22 cellular contexts compared by ENCODE assay signal in genomic region chr14:81352413-81352812, GRCh38. TPM values are rescaled to one million over a fixed set of nuclear protein-coding genes. Genes with fewer than 3 reads are reported as not detected.
"Had no signal": no experiment of that assay in that cellular context is flagged by ENCODE, and none has a peak within 500 bp of the region (broad histone marks: within the 10 kb centered on the region; RNA-seq: fewer than 3 reads in every experiment).

No MANE protein-coding gene starts in this region.

- H3K9me3 Mint-ChIP-seq: natural killer cell treated with Interleukin-12 subunit alpha and Interleukin-12 subunit beta and Interleukin-15 and Interleukin-18, amount 100 ng/mL, for 72 hours; stimulated activated effector memory CD8-positive, alpha-beta T cell treated with anti-CD3 and anti-CD28 coated beads, Interleukin-12 subunit alpha, Interleukin-12 subunit beta, amount 100 ng/mL, for 72 hours had no signal

- H3K36me3 Mint-ChIP-seq: stimulated activated effector memory CD8-positive, alpha-beta T cell treated with anti-CD3 and anti-CD28 coated beads, Interleukin-12 subunit alpha, Interleukin-12 subunit beta, amount 100 ng/mL, for 72 hours; stimulated activated naive B cell treated with anti-CD40 and anti-IgM and Interleukin-4, amounts not matched to agents 10 μg/mL and 1 μg/mL and 100 μg/mL, for 72 hours had no signal

- H3K4me1 Mint-ChIP-seq: nephron progenitor cell; neural crest cell; stimulated activated effector memory CD8-positive, alpha-beta T cell treated with anti-CD3 and anti-CD28 coated beads, Interleukin-12 subunit alpha, Interleukin-12 subunit beta, amount 100 ng/mL, for 72 hours had no signal

- H3K27ac Mint-ChIP-seq: natural killer cell treated with Interleukin-12 subunit alpha and Interleukin-12 subunit beta and Interleukin-15 and Interleukin-18, amount 100 ng/mL, for 72 hours; nephron progenitor cell; stimulated activated effector memory CD8-positive, alpha-beta T cell treated with anti-CD3 and anti-CD28 coated beads, Interleukin-12 subunit alpha, Interleukin-12 subunit beta, amount 100 ng/mL, for 72 hours; stimulated activated naive B cell treated with anti-CD40 and anti-IgM and Interleukin-4, amounts not matched to agents 10 μg/mL and 1 μg/mL and 100 μg/mL, for 72 hours; stimulated activated naive CD8-positive, alpha-beta T cell treated with anti-CD3 and anti-CD28 coated beads, Interleukin-15, Interleukin-2, amounts not matched to agents 100 ng/mL and 50 ng/mL, for 24 hours had no signal

- H3K4me3 Mint-ChIP-seq: natural killer cell treated with Interleukin-12 subunit alpha and Interleukin-12 subunit beta and Interleukin-15 and Interleukin-18, amount 100 ng/mL, for 72 hours; nephron progenitor cell; neural crest cell; stimulated activated effector memory CD8-positive, alpha-beta T cell treated with anti-CD3 and anti-CD28 coated beads, Interleukin-12 subunit alpha, Interleukin-12 subunit beta, amount 100 ng/mL, for 72 hours; stimulated activated naive B cell treated with anti-CD40 and anti-IgM and Interleukin-4, amounts not matched to agents 10 μg/mL and 1 μg/mL and 100 μg/mL, for 72 hours; stimulated activated naive CD8-positive, alpha-beta T cell treated with anti-CD3 and anti-CD28 coated beads, Interleukin-15, Interleukin-2, amounts not matched to agents 100 ng/mL and 50 ng/mL, for 24 hours had no signal

- H3K27me3 Mint-ChIP-seq: stimulated activated naive CD8-positive, alpha-beta T cell treated with anti-CD3 and anti-CD28 coated beads, Interleukin-15, Interleukin-2, amounts not matched to agents 100 ng/mL and 50 ng/mL, for 24 hours had no signal

- DNase-seq: nephron progenitor cell; nucleus accumbens; pancreas; right cardiac atrium; right lobe of liver; sigmoid colon; small intestine; stimulated activated CD4-positive, alpha-beta T cell treated with anti-CD3 and anti-CD28 coated beads, Interleukin-15, amount 100 ng/mL, for 24 hours; stimulated activated CD4-positive, alpha-beta T cell treated with anti-CD3 and anti-CD28 coated beads, Interleukin-2, amount 100 ng/mL, for 24 hours; stimulated activated CD4-positive, alpha-beta T cell treated with anti-CD3 and anti-CD28 coated beads, Interleukin-2, amount 100 ng/mL, for 48 hours; stimulated activated CD4-positive, alpha-beta T cell treated with anti-CD3 and anti-CD28 coated beads, Interleukin-4, amount 100 ng/mL, for 24 hours; stimulated activated naive B cell treated with anti-CD40 and anti-IgM and Interleukin-4, amounts not matched to agents 10 μg/mL and 1 μg/mL and 100 μg/mL, for 72 hours; stimulated activated naive CD4-positive, alpha-beta T cell treated with Interleukin-2 at 50 U/mL for 16 hours; stomach; thyroid gland; trophoblast cell; upper lobe of left lung had no signal

RNA-seq across cellular contexts. Expression of gene STON2, which starts 47.7 kb away (rescaled TPM):
- total RNA-seq: osteocyte had no signal
